In the genomic region with DNA sequence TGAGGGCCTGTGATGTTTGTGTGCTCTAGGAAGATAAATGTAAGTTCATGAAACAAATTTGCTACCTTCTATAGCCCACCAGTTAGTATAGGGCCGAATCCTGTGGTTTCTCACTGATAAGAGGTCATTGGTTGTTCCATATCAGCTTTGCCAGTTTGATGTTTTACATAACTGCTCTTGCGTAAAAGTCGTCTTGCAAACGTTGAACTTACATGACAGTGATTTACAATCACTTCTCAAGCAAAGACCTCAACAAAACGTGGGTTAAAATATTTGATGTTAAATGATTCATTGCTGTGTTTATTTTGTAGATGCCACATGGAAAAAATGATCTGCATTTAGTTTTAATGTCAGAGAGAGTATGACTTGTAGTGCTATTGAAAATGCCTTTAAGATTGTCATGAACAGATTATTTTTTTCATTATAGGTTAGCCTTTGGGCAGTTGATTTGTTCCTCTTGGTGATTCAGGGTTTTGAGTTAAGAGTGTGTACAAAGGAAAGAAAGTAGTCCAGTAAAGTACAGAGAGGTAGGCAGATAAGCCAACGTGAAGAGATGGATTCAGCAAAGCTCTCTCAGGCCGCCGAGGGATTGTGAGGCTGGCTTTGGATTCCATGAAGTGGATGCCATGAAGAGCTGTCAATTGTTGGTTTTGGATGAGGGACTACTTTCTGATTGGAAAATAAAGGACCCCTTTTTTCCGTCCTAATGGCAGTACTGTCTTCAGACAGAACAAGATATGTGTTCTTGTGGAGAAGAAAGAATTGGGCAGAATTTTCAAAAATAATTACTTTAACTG, we compare ENCODE assay signal across 8 cellular contexts. TPM values are rescaled to one million over a fixed set of nuclear protein-coding genes. Genes with fewer than 3 reads are reported as not detected.
A peak's percentile ranks its signal among the peaks of the same experiment; 100 is the strongest.
DNase-seq lines count a peak whose midpoint lies in the region; ATAC-seq and TF ChIP-seq lines count a peak whose summit lies in the region.

No MANE protein-coding gene starts in this region.

- H3K4me1 Mint-ChIP-seq in natural killer cell treated with Interleukin-12 subunit alpha and Interleukin-12 subunit beta and Interleukin-15 and Interleukin-18, amount 100 ng/mL, for 72 hours (ENCODE audit: low read depth in 2 of 2), result peaks cover 65 to 75% of the 10 kb centered on the region in 2 donors

- no peaks in the 10 kb centered on the region for H3K27me3 Mint-ChIP-seq in natural killer cell treated with Interleukin-12 subunit alpha and Interleukin-12 subunit beta and Interleukin-15 and Interleukin-18, amount 100 ng/mL, for 72 hours

- H3K9me3 Mint-ChIP-seq in natural killer cell treated with Interleukin-12 subunit alpha and Interleukin-12 subunit beta and Interleukin-15 and Interleukin-18, amount 100 ng/mL, for 72 hours, result no peaks in the 10 kb centered on the region

- peak overlapping the region; percentile 84 for H3K4me3 ChIP-seq in coronary artery

- peaks cover 56% of the 10 kb centered on the region for H3K36me3 Mint-ChIP-seq in natural killer cell treated with Interleukin-12 subunit alpha and Interleukin-12 subunit beta and Interleukin-15 and Interleukin-18, amount 100 ng/mL, for 72 hours

- peak overlapping the region in 1 of 2 donors; percentile 98 for H3K27ac ChIP-seq in coronary artery

- TF ChIP-seq CTCF in coronary artery (IDR thresholded peaks at IDR 0.05), result no peak

- DNase-seq in EH (ENCODE audit: low read depth) (peak; percentile 83), NCI-H226 (peak; percentile 75), coronary artery (ENCODE audit: low spot score) (no peak), NCI-H82 (lab: John Stamatoyannopoulos, UW) (no peak), NCI-H1417 treated with DMSO at 0.1 percent for 48 hours (lab: John Stamatoyannopoulos, UW) (no peak)
- DNase-seq in natural killer cell treated with Interleukin-12 subunit alpha and Interleukin-12 subunit beta and Interleukin-15 and Interleukin-18, amount 100 ng/mL, for 72 hours (ENCODE audit: low spot score), result no peak

- no peak for ATAC-seq in natural killer cell treated with Interleukin-12 subunit alpha and Interleukin-12 subunit beta and Interleukin-15 and Interleukin-18, amount 100 ng/mL, for 72 hours
- ATAC-seq in GM19467 (IDR thresholded peaks at IDR 0.05; ENCODE audit: unreplicated experiment) (no peak), GM18873 (IDR thresholded peaks at IDR 0.05; ENCODE audit: low FRiP score, unreplicated experiment) (no peak)

- peak overlapping the region; percentile 99 for H3K4me3 Mint-ChIP-seq in natural killer cell treated with Interleukin-12 subunit alpha and Interleukin-12 subunit beta and Interleukin-15 and Interleukin-18, amount 100 ng/mL, for 72 hours

- peak overlapping the region; percentile 98 to 100 for H3K27ac Mint-ChIP-seq in natural killer cell treated with Interleukin-12 subunit alpha and Interleukin-12 subunit beta and Interleukin-15 and Interleukin-18, amount 100 ng/mL, for 72 hours

RNA-seq across cellular contexts. Expression of gene EWSR1, which starts 2.6 kb away (rescaled TPM):
- total RNA-seq in natural killer cell treated with Interleukin-12 subunit alpha and Interleukin-12 subunit beta and Interleukin-15 and Interleukin-18, amount 100 ng/mL, for 72 hours, result 100 to 1,000 TPM; 344 to 348 TPM

RNA-seq across cellular contexts. Expression of gene RHBDD3, which starts 2.9 kb away (rescaled TPM):
- total RNA-seq in natural killer cell treated with Interleukin-12 subunit alpha and Interleukin-12 subunit beta and Interleukin-15 and Interleukin-18, amount 100 ng/mL, for 72 hours, result 10 to 100 TPM; 33.6 to 69.0 TPM

RNA-seq across cellular contexts. Expression of gene GAS2L1, which starts 35.8 kb away (rescaled TPM):
- total RNA-seq in natural killer cell treated with Interleukin-12 subunit alpha and Interleukin-12 subunit beta and Interleukin-15 and Interleukin-18, amount 100 ng/mL, for 72 hours, result under 1 TPM in 1 of 2 donors, not detected in 1; 0.43 TPM

RNA-seq across cellular contexts. Expression of gene RASL10A, which starts 44.8 kb away (rescaled TPM):
- total RNA-seq in natural killer cell treated with Interleukin-12 subunit alpha and Interleukin-12 subunit beta and Interleukin-15 and Interleukin-18, amount 100 ng/mL, for 72 hours, result 1 to 10 TPM; 2.0 TPM

Comparison
In these comparisons a context has a peak if more than half of its experiments do, and no peak if none do; other contexts are left out.
1. DNase-seq: peak in EH (single experiment) and NCI-H226 (single experiment); none in coronary artery (single experiment), natural killer cell treated with Interleukin-12 subunit alpha and Interleukin-12 subunit beta and Interleukin-15 and Interleukin-18, amount 100 ng/mL, for 72 hours (single experiment), NCI-H82 (single experiment) and NCI-H1417 treated with DMSO at 0.1 percent for 48 hours (single experiment).